ENCODE assay signal across 20 cellular contexts in the genomic region with DNA sequence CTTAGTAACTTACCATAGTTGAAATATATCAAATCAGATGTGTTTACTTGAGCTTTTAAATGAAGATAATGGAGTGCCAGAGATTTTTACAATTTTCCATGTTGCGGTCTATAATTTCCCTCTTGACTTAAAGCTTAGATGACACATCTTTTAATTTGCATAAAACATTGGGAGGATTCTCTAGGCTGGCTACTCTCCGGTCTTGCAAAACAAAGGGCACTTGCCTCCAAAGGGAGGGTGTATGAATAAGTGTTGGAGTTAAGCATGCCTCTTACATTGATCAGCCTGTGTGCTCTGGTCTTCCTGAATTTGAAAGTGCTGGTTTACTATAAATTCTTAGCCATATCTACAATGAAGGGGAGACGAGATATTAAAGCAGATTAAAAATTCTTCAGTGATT.
"Had no signal": no experiment of that assay in that cellular context is flagged by ENCODE, and none has a peak within 500 bp of the region (broad histone marks: within the 10 kb centered on the region; RNA-seq: fewer than 3 reads in every experiment).

No MANE protein-coding gene starts in this region.

- H3K27ac ChIP-seq: left ventricle myocardium inferior, parathyroid adenoma, sigmoid colon, stomach, testis, upper lobe of right lung had no signal

- ATAC-seq: activated CD8-positive, alpha-beta T cell treated with anti-CD3 and anti-CD28 coated beads, Interleukin-2, amount 10 ng/mL, durations not matched to agents 7 days and 5 days; mucosa of descending colon; naive thymus-derived CD4-positive, alpha-beta T cell; upper lobe of right lung had no signal

- H3K9ac ChIP-seq: parathyroid adenoma had no signal

- DNase-seq: activated CD4-positive, alpha-beta T cell treated with anti-CD3 and anti-CD28 coated beads, Interleukin-2, amount 10 ng/mL, durations not matched to agents 24 days and 14 days; activated CD4-positive, CD25-positive, alpha-beta regulatory T cell; activated CD8-positive, alpha-beta memory T cell treated with anti-CD3 and anti-CD28 coated beads, Interleukin-2, amount 50 U/mL, for 4 hours; activated CD8-positive, alpha-beta T cell treated with anti-CD3 and anti-CD28 coated beads, Interleukin-2, amount 10 ng/mL, durations not matched to agents 7 days and 5 days; activated effector memory CD4-positive, alpha-beta T cell treated with anti-CD3 and anti-CD28 coated beads, Interleukin-2, amount 50 U/mL, for 16 hours; activated T-cell treated with anti-CD3 and anti-CD28 coated beads, Interleukin-2, amount 50 U/mL, for 48 hours; amygdala; erythroblast; glutamatergic neuron; hypothalamus; left ventricle myocardium inferior; mucosa of descending colon; naive thymus-derived CD4-positive, alpha-beta T cell; sigmoid colon; stimulated activated CD4-positive, alpha-beta T cell treated with anti-CD3 and anti-CD28 coated beads, Interleukin-12 subunit alpha, Interleukin-12 subunit beta, amount 100 ng/mL, for 4 hours; stimulated activated CD4-positive, alpha-beta T cell treated with anti-CD3 and anti-CD28 coated beads, Interleukin-2, amount 100 ng/mL, for 24 hours; stomach; testis; upper lobe of right lung had no signal

- H3K27me3 ChIP-seq: sigmoid colon, stomach, testis, upper lobe of right lung had no signal

- H3K36me3 ChIP-seq: left ventricle myocardium inferior, sigmoid colon, stomach, upper lobe of right lung had no signal

- H3K4me1 ChIP-seq: parathyroid adenoma, sigmoid colon, stomach, testis, upper lobe of right lung had no signal

- H3K9me3 ChIP-seq: left ventricle myocardium inferior, mucosa of descending colon, sigmoid colon, stomach, testis, upper lobe of right lung had no signal

- H3K4me3 ChIP-seq: left ventricle myocardium inferior, mucosa of descending colon, sigmoid colon, stomach, testis, upper lobe of right lung had no signal
